ENCODE assay signal across 8 cellular contexts in the genomic region with DNA sequence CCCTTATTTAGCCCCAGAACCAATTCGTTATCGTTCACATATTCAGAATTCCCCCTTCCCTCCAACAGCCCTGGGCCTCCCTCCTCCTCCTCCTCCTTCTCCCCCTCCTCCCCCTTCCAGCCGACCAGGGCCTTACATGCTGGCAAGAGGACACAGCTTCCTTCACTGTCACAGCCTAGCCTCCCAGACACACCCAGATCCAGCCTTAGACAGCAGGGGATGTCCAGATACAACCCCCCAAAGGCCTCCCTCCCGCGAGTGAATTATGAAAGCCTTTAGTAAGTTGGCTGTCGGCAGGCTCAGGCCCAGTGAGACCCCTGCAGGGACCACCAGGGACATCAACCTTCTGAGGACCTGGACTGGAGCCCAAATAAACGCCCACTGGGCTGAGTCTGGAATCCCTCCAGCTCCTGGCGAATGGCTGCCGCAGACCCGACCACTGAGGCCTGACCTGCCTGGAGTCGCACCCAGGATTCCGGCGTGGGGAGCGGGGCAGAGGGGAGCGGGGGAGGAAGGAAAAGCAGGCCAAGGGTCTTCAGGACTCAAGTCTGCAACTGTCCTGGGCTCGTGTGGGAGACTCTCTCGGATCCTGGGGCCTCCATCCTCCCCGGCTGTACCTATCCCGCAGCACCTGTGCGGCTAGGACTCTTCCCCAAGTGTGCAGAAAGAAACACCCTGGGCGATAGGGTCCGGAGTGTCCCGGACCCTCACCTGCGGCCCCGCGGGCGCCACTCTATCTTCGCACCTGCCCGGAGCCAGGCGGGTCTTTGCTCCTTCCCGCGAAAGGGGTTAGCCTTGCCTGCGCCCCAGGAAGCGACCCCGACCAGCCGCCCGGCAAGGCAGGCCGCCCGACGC. TPM values are rescaled to one million over a fixed set of nuclear protein-coding genes. Genes with fewer than 3 reads are reported as not detected.
DNase-seq lines count a peak whose midpoint lies in the region; ATAC-seq and TF ChIP-seq lines count a peak whose summit lies in the region.

No MANE protein-coding gene starts in this region.

- H3K36me3 Mint-ChIP-seq in Calu3 (ENCODE audit: insufficient read depth, unreplicated experiment) = peaks cover 22% of the 10 kb centered on the region
- H3K36me3 Mint-ChIP-seq in MCF 10A (ENCODE audit: insufficient read depth, unreplicated experiment) = no peaks in the 10 kb centered on the region

- H3K4me3 Mint-ChIP-seq in Calu3 (ENCODE audit: low read depth, unreplicated experiment) = peak overlapping the region; percentile 50
- peak overlapping the region; percentile 73 for H3K4me3 Mint-ChIP-seq in MCF 10A (ENCODE audit: unreplicated experiment)

- CTCF ChIA-PET in Calu3 (lab: Charles Lee) = interaction anchor here (0.6 to 2.5 kb wide), 5 partner anchors 23 to 388 kb away, joined by 3 to 10 read pairs (median 3); no protein-coding TSS in a partner anchor
- CTCF ChIA-PET in MCF 10A (lab: Yijun Ruan, JAX) = interaction anchor here (0.5 to 3.9 kb wide), 5 partner anchors 9 to 66 kb away, joined by 3 to 26 read pairs (median 4); no protein-coding TSS in a partner anchor

- H3K4me3 ChIP-seq in skeletal muscle tissue (ENCODE audit: low read length in 3 of 3) = peak overlapping the region; percentile 70 to 87 (median 85)

- BruUV-seq in Calu3 (replicated peaks; lab: Mats Ljungman, UMichigan) (no TSS peak), MCF 10A (replicated peaks; lab: Mats Ljungman, UMichigan) (no TSS peak)

- H3K27me3 ChIP-seq in skeletal muscle tissue (ENCODE audit: control insufficient read depth in 3 of 3, insufficient read depth in 3 of 3, low read length in 3 of 3) = peaks cover 0 to 8% (median 3%) of the 10 kb centered on the region in 3 donors

- H3K27ac Mint-ChIP-seq in Calu3 (ENCODE audit: unreplicated experiment) (no peak overlapping the region), MCF 10A (ENCODE audit: low read depth, unreplicated experiment) (peak overlapping the region; percentile 28)

- POLR2A ChIA-PET in MCF 10A (lab: Yijun Ruan, JAX) = interaction anchor here (0.8 to 2.4 kb wide), 16 partner anchors 9 to 219 kb away, joined by 3 to 15 read pairs (median 6); partner anchors contain the start of genes GDF9, KIF3A, RAD50 and UQCRQ

- peaks cover 9% of the 10 kb centered on the region for H3K27me3 Mint-ChIP-seq in Calu3 (ENCODE audit: unreplicated experiment)
- H3K27me3 Mint-ChIP-seq in MCF 10A (ENCODE audit: insufficient read depth, unreplicated experiment) = no peaks in the 10 kb centered on the region

- ATAC-seq in GM21447 (IDR thresholded peaks at IDR 0.05; ENCODE audit: unreplicated experiment) = peak; percentile 23
- no peak for ATAC-seq in HG02610 (IDR thresholded peaks at IDR 0.05; ENCODE audit: unreplicated experiment)

- peak overlapping the region; percentile 70 for H3K27ac ChIP-seq in skeletal muscle tissue (ENCODE audit: low read depth, low read length)

- TF ChIP-seq CTCF in Calu3 (IDR thresholded peaks at IDR 0.05; ENCODE audit: unreplicated experiment) (no peak), MCF 10A (IDR thresholded peaks at IDR 0.05; ENCODE audit: unreplicated experiment) (no peak)

- peaks cover 22% of the 10 kb centered on the region for H3K4me1 Mint-ChIP-seq in Calu3 (ENCODE audit: low read depth, unreplicated experiment)
- peaks cover 25% of the 10 kb centered on the region for H3K4me1 Mint-ChIP-seq in MCF 10A (ENCODE audit: insufficient read depth, unreplicated experiment)

- intact Hi-C loops in Calu3 (cut with micrococcal nuclease; ENCODE audit: unreplicated experiment) = no loop called here
- intact Hi-C loops in MCF 10A (cut with micrococcal nuclease) = loop anchor here (1.0 kb wide), 2 partner anchors 39 to 44 kb away; partner anchors contain the start of gene KIF3A

- peak; percentile 43 for DNase-seq in Calu3
- DNase-seq in NCI-H1092 (lab: John Stamatoyannopoulos, UW) = peak; percentile 41
- DNase-seq in MCF 10A (ENCODE audit: unreplicated experiment) = peak; percentile 49
- DNase-seq in iPS-NIHi7 (ENCODE audit: extremely low spot score) = peak; percentile 36
- DNase-seq in NCI-H2196 (lab: John Stamatoyannopoulos, UW; ENCODE audit: unreplicated experiment) = no peak

- H3K9me3 Mint-ChIP-seq in Calu3 (ENCODE audit: low read depth, unreplicated experiment) = no peaks in the 10 kb centered on the region
- no peaks in the 10 kb centered on the region for H3K9me3 Mint-ChIP-seq in MCF 10A (ENCODE audit: unreplicated experiment)

- peak overlapping the region; percentile 64 to 85 (median 65) for H3K9ac ChIP-seq in skeletal muscle tissue (ENCODE audit: low read depth in 1 of 3, low read length in 3 of 3)

- H3K4me1 ChIP-seq in skeletal muscle tissue (ENCODE audit: control insufficient read depth in 3 of 3, insufficient read depth in 3 of 3, low read length in 3 of 3) = peaks cover 41 to 54% (median 47%) of the 10 kb centered on the region in 3 donors

- H3K9me3 ChIP-seq in skeletal muscle tissue (ENCODE audit: control insufficient read depth in 3 of 3, low read length in 3 of 3) = no peaks in the 10 kb centered on the region

- H3K36me3 ChIP-seq in skeletal muscle tissue (ENCODE audit: control insufficient read depth in 3 of 3, insufficient read depth in 3 of 3, low read length in 3 of 3) = no peaks in the 10 kb centered on the region

RNA-seq across cellular contexts. Expression of gene SEPTIN8, which starts 0.7 kb away (rescaled TPM):
- 40.4 and 48.5 TPM in 2 replicates for total RNA-seq in Calu3 (2022)
- total RNA-seq in MCF 10A (2022) = 34.8 and 53.1 TPM in 2 replicates
- 28.7 TPM for total RNA-seq in skeletal muscle tissue

RNA-seq across cellular contexts. Expression of gene CCNI2, which starts 29.1 kb away (rescaled TPM):
- total RNA-seq in Calu3 (2022) (3.3 and 3.4 TPM in 2 replicates), MCF 10A (2022) (0.12 and 0.16 TPM in 2 replicates), skeletal muscle tissue (not detected)

RNA-seq across cellular contexts. Expression of gene SOWAHA, which starts 36.8 kb away (rescaled TPM):
- total RNA-seq in Calu3 (2022) (0.78 and 0.88 TPM in 2 replicates), MCF 10A (2022) (not detected in 2 replicates), skeletal muscle tissue (under 0.01 TPM)

RNA-seq across cellular contexts. Expression of gene KIF3A, which starts 39.0 kb away (rescaled TPM):
- total RNA-seq in Calu3 (2022) (17.5 and 18.9 TPM in 2 replicates), MCF 10A (2022) (23.9 and 31.5 TPM in 2 replicates), skeletal muscle tissue (6.3 TPM)

RNA-seq across cellular contexts. Expression of gene SHROOM1, which starts 54.1 kb away (rescaled TPM):
- total RNA-seq in Calu3 (2022) = 24.5 and 27.0 TPM in 2 replicates
- total RNA-seq in MCF 10A (2022) = 20.5 and 22.7 TPM in 2 replicates
- total RNA-seq in skeletal muscle tissue = 1.6 TPM
